Comparison of ENCODE assay signal across 9 cellular contexts in the genomic region with DNA sequence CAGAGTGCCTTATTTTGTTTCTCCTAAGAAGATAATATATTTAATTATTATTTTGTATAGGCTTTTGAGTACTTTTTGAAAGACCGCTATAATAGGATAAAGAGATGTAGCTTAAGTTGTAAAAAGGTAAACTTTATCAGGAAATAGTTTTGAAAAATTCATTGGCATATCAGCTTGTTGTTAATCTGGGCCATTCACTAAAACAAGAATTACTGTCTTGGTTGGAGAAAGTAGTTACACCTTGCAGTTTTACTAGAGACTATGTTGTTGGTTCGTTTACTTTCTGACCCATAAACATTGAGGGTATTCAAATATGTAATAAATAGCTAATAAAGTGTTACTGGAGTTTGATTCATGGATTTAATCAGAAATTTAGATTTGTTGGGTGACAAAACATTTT. TPM values are rescaled to one million over a fixed set of nuclear protein-coding genes. Genes with fewer than 3 reads are reported as not detected.
DNase-seq lines count a peak whose midpoint lies in the region; ATAC-seq, FAIRE-seq and TF ChIP-seq lines count a peak whose summit lies in the region.
"Had no signal": no experiment of that assay in that cellular context is flagged by ENCODE, and none has a peak within 500 bp of the region (broad histone marks: within the 10 kb centered on the region; RNA-seq: fewer than 3 reads in every experiment).

No MANE protein-coding gene starts in this region.

- H3K27ac ChIP-seq in SK-N-MC = no peak overlapping the region

- no peak for DNase-seq in GM18507 (ENCODE audit: extremely low spot score, insufficient read length, low read depth)
- no peak for DNase-seq in SK-N-MC (ENCODE audit: low read depth, low spot score)
- DNase-seq in epithelial cell of proximal tubule (ENCODE audit: low read depth) = no peak
- DNase-seq in skeletal muscle cell (ENCODE audit: low read depth) = no peak
- DNase-seq in NCI-H524 treated with DMSO at 0.1 percent for 48 hours (lab: John Stamatoyannopoulos, UW) = no peak
- no peak for DNase-seq in AG08396 (ENCODE audit: low spot score)

- peak; percentile 41 for FAIRE-seq in GM18507 (lab: Jason Lieb, UNC)
- FAIRE-seq: endometrium had no signal

- H3K4me3 ChIP-seq in SK-N-MC (peak overlapping the region; percentile 96), epithelial cell of proximal tubule (ENCODE audit: low read depth, low read length) (peak overlapping the region; percentile 63), skeletal muscle cell (ENCODE audit: low read depth, low read length) (peak overlapping the region; percentile 79)

- TF ChIP-seq CTCF in epithelial cell of proximal tubule (conservative IDR thresholded peaks at IDR 0.05; ENCODE audit: low read depth, low read length) = no peak

- H3K36me3 ChIP-seq in SK-N-MC (ENCODE audit: insufficient read depth, low read length) = peaks cover 58% of the 10 kb centered on the region

- H3K9me3 ChIP-seq in SK-N-MC (ENCODE audit: low read depth, low read length) = no peaks in the 10 kb centered on the region

- H3K9ac ChIP-seq in SK-N-MC (ENCODE audit: insufficient read length) = peak overlapping the region; percentile 65

- ATAC-seq in GM21526 (IDR thresholded peaks at IDR 0.05; ENCODE audit: low FRiP score, unreplicated experiment) (no peak), HG03139 (IDR thresholded peaks at IDR 0.05; ENCODE audit: unreplicated experiment) (no peak)

RNA-seq across cellular contexts. Expression of gene TNPO1, which starts 33.7 kb away (rescaled TPM):
- 68.1 and 128 TPM in 2 replicates for total RNA-seq in epithelial cell of proximal tubule
